Comparison of ENCODE assay signal across 1 cellular context in the genomic region with DNA sequence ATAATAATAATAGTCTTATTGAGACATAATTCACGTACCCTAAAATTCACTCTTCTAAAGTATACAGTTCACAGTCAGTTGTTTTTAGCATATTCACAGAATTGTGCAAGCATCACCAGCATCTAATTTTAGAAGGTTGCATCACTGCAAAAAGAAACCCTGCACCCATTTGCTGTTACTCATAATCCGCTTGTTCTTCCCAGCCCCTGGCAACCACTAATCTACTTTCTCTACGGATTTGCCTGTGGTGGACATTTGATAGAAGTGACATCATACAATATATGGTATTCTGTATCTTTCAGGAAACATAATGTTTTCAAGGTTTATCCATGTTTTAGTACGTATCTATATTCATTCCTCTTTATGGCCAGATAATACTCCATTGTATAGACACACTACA.
TF ChIP-seq lines count a peak whose summit lies in the region.

No MANE protein-coding gene starts in this region.

TF ChIP-seq in WTC11, 78 proteins besides CTCF, POLR2A, EP300 and RAD21 (continued from another document):
- TF ChIP-seq, protein P1, sequence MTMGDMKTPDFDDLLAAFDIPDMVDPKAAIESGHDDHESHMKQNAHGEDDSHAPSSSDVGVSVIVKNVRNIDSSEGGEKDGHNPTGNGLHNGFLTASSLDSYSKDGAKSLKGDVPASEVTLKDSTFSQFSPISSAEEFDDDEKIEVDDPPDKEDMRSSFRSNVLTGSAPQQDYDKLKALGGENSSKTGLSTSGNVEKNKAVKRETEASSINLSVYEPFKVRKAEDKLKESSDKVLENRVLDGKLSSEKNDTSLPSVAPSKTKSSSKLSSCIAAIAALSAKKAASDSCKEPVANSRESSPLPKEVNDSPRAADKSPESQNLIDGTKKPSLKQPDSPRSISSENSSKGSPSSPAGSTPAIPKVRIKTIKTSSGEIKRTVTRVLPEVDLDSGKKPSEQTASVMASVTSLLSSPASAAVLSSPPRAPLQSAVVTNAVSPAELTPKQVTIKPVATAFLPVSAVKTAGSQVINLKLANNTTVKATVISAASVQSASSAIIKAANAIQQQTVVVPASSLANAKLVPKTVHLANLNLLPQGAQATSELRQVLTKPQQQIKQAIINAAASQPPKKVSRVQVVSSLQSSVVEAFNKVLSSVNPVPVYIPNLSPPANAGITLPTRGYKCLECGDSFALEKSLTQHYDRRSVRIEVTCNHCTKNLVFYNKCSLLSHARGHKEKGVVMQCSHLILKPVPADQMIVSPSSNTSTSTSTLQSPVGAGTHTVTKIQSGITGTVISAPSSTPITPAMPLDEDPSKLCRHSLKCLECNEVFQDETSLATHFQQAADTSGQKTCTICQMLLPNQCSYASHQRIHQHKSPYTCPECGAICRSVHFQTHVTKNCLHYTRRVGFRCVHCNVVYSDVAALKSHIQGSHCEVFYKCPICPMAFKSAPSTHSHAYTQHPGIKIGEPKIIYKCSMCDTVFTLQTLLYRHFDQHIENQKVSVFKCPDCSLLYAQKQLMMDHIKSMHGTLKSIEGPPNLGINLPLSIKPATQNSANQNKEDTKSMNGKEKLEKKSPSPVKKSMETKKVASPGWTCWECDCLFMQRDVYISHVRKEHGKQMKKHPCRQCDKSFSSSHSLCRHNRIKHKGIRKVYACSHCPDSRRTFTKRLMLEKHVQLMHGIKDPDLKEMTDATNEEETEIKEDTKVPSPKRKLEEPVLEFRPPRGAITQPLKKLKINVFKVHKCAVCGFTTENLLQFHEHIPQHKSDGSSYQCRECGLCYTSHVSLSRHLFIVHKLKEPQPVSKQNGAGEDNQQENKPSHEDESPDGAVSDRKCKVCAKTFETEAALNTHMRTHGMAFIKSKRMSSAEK (CRISPR knock-in tag; IDR thresholded peaks at IDR 0.05; ENCODE audit: borderline replicate concordance): no peak
- TF ChIP-seq ZNF317 (CRISPR knock-in tag; IDR thresholded peaks at IDR 0.05; ENCODE audit: borderline replicate concordance, low read depth) (no peak), NFYB (CRISPR knock-in tag; conservative IDR thresholded peaks at IDR 0.05; ENCODE audit: low read depth) (no peak), ZNF396 (CRISPR knock-in tag; IDR thresholded peaks at IDR 0.05; ENCODE audit: borderline replicate concordance) (no peak), NFATC4 (CRISPR knock-in tag; IDR thresholded peaks at IDR 0.05) (no peak)
- TF ChIP-seq, protein P2, sequence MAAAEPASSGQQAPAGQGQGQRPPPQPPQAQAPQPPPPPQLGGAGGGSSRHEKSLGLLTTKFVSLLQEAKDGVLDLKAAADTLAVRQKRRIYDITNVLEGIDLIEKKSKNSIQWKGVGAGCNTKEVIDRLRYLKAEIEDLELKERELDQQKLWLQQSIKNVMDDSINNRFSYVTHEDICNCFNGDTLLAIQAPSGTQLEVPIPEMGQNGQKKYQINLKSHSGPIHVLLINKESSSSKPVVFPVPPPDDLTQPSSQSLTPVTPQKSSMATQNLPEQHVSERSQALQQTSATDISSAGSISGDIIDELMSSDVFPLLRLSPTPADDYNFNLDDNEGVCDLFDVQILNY (CRISPR knock-in tag; IDR thresholded peaks at IDR 0.05): no peak
